2 cellular contexts compared by ENCODE assay signal in the genomic region with DNA sequence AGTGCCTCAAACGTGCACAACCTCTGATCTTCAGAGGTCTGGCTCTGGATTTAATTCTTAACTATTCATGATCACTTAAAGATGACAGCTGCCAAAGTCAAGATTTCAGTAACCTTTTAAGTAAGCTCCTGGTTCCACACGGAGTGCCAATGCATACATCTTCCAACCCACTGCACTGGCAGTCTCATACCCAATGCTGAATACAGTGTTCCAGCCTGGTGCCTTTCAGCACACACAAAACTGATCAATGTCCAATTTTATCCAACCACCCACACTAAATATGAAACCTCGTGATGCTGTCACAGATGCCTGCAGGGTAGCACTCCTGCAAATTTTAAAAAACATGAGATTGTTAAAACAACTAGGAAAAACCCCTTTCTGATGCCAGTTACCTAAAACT.
TF ChIP-seq lines count a peak whose summit lies in the region.

No MANE protein-coding gene starts in this region.

TF ChIP-seq in A549, 52 proteins besides CTCF, POLR2A, EP300 and RAD21:
- TF ChIP-seq, protein P1, sequence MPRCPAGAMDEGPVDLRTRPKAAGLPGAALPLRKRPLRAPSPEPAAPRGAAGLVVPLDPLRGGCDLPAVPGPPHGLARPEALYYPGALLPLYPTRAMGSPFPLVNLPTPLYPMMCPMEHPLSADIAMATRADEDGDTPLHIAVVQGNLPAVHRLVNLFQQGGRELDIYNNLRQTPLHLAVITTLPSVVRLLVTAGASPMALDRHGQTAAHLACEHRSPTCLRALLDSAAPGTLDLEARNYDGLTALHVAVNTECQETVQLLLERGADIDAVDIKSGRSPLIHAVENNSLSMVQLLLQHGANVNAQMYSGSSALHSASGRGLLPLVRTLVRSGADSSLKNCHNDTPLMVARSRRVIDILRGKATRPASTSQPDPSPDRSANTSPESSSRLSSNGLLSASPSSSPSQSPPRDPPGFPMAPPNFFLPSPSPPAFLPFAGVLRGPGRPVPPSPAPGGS (IDR thresholded peaks at IDR 0.05) = no peak
- TF ChIP-seq TP53 (CRISPR knock-in tag; IDR thresholded peaks at IDR 0.05) = no peak
- no peak for TF ChIP-seq HEYL (CRISPR knock-in tag; IDR thresholded peaks at IDR 0.05)
- no peak for TF ChIP-seq ZNF302 (CRISPR knock-in tag; IDR thresholded peaks at IDR 0.05)
- no peak for TF ChIP-seq MAFK (IDR thresholded peaks at IDR 0.05; ENCODE audit: partially characterized antibody)
- TF ChIP-seq, protein P2, sequence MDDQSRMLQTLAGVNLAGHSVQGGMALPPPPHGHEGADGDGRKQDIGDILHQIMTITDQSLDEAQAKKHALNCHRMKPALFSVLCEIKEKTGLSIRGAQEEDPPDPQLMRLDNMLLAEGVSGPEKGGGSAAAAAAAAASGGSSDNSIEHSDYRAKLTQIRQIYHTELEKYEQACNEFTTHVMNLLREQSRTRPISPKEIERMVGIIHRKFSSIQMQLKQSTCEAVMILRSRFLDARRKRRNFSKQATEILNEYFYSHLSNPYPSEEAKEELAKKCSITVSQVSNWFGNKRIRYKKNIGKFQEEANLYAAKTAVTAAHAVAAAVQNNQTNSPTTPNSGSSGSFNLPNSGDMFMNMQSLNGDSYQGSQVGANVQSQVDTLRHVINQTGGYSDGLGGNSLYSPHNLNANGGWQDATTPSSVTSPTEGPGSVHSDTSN (IDR thresholded peaks at IDR 0.05) = no peak
- TF ChIP-seq FOXS1 (CRISPR knock-in tag; IDR thresholded peaks at IDR 0.05) = no peak
- no peak for TF ChIP-seq POLR2AphosphoS2 (conservative IDR thresholded peaks at IDR 0.05; ENCODE audit: low read length)
- no peak for TF ChIP-seq RNF2 (IDR thresholded peaks at IDR 0.05; ENCODE audit: borderline replicate concordance, low read depth)
- no peak for TF ChIP-seq TFCP2L1 (CRISPR knock-in tag; IDR thresholded peaks at IDR 0.05)
- TF ChIP-seq GATA3 (IDR thresholded peaks at IDR 0.05; ENCODE audit: borderline replicate concordance) = no peak
- TF ChIP-seq FOSL2 (IDR thresholded peaks at IDR 0.05) = no peak
- no peak for TF ChIP-seq FOSL2 (CRISPR knock-in tag; IDR thresholded peaks at IDR 0.05)
- no peak for TF ChIP-seq CHD4 (IDR thresholded peaks at IDR 0.05; ENCODE audit: borderline replicate concordance)

TF ChIP-seq in IMR-90, 13 proteins besides CTCF, POLR2A, EP300 and RAD21:
- TF ChIP-seq, protein P3, sequence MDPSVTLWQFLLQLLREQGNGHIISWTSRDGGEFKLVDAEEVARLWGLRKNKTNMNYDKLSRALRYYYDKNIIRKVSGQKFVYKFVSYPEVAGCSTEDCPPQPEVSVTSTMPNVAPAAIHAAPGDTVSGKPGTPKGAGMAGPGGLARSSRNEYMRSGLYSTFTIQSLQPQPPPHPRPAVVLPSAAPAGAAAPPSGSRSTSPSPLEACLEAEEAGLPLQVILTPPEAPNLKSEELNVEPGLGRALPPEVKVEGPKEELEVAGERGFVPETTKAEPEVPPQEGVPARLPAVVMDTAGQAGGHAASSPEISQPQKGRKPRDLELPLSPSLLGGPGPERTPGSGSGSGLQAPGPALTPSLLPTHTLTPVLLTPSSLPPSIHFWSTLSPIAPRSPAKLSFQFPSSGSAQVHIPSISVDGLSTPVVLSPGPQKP (IDR thresholded peaks at IDR 0.05; ENCODE audit: borderline replicate concordance, low read depth, low read length) = no peak
- TF ChIP-seq MXI1 (IDR thresholded peaks at IDR 0.05; ENCODE audit: borderline replicate concordance, low read depth, low read length) (no peak), MAFK (IDR thresholded peaks at IDR 0.05; ENCODE audit: low read depth, low read length) (no peak), SMC3 (IDR thresholded peaks at IDR 0.05; ENCODE audit: low read depth, low read length) (no peak), RCOR1 (IDR thresholded peaks at IDR 0.05; ENCODE audit: insufficient replicate concordance, low read length) (no peak), FOS (IDR thresholded peaks at IDR 0.05; ENCODE audit: low read depth, low read length) (no peak), RFX5 (IDR thresholded peaks at IDR 0.05; ENCODE audit: low read depth, low read length) (no peak), NFE2L2 (IDR thresholded peaks at IDR 0.05; ENCODE audit: low read depth, low read length) (no peak), MAZ (IDR thresholded peaks at IDR 0.05; ENCODE audit: borderline replicate concordance, low read depth, low read length) (no peak), CEBPB (IDR thresholded peaks at IDR 0.05; ENCODE audit: low read depth, low read length) (no peak), CHD1 (IDR thresholded peaks at IDR 0.05; ENCODE audit: low read depth, low read length) (no peak), BHLHE40 (IDR thresholded peaks at IDR 0.05; ENCODE audit: low read depth, low read length) (no peak)
- TF ChIP-seq, protein P4, sequence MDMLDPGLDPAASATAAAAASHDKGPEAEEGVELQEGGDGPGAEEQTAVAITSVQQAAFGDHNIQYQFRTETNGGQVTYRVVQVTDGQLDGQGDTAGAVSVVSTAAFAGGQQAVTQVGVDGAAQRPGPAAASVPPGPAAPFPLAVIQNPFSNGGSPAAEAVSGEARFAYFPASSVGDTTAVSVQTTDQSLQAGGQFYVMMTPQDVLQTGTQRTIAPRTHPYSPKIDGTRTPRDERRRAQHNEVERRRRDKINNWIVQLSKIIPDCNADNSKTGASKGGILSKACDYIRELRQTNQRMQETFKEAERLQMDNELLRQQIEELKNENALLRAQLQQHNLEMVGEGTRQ (IDR thresholded peaks at IDR 0.05; ENCODE audit: low read depth, low read length) = no peak
TF ChIP-seq in IMR-90: peak in this region for 0.
